In genomic region chr2:203037026-203037425, GRCh38 we compare ENCODE assay signal across 21 cellular contexts. TPM values are rescaled to one million over a fixed set of nuclear protein-coding genes. Genes with fewer than 3 reads are reported as not detected.
DNase-seq lines count a peak whose midpoint lies in the region; ATAC-seq, FAIRE-seq and TF ChIP-seq lines count a peak whose summit lies in the region.
"Had no signal": no experiment of that assay in that cellular context is flagged by ENCODE, and none has a peak within 500 bp of the region (broad histone marks: within the 10 kb centered on the region; RNA-seq: fewer than 3 reads in every experiment).

No MANE protein-coding gene starts in this region.

- no peaks in the 10 kb centered on the region for H3K27me3 ChIP-seq in ascending aorta
- no peaks in the 10 kb centered on the region for H3K27me3 ChIP-seq in foreskin keratinocyte
- no peaks in the 10 kb centered on the region for H3K27me3 ChIP-seq in small intestine (ENCODE audit: control insufficient read depth in 2 of 2, insufficient read depth in 2 of 2, low read length in 2 of 2)
- no peaks in the 10 kb centered on the region for H3K27me3 ChIP-seq in dorsolateral prefrontal cortex
- H3K27me3 ChIP-seq: MG63, Peyer's patch had no signal

- FAIRE-seq in A549 (lab: Jason Lieb, UNC) (no peak), small intestine (lab: Jason Lieb, UNC) (peak; percentile 19)
- FAIRE-seq: GM12878 had no signal

- no peaks in the 10 kb centered on the region for H3K27me3 Mint-ChIP-seq in HFFc6 (ENCODE audit: insufficient read depth)
- H3K27me3 Mint-ChIP-seq in T-helper 2 cell treated with Interferon-gamma antibody and Interleukin-4, amounts not matched to agents 5 μg/mL and 100 μg/mL, for 36 hours (ENCODE audit: low read depth): no peaks in the 10 kb centered on the region
- H3K27me3 Mint-ChIP-seq: CD4-positive, CD25-positive, alpha-beta regulatory T cell had no signal

- TF ChIP-seq CTCF in A549 (IDR thresholded peaks at IDR 0.05): no peak
- no peak for TF ChIP-seq CTCF in ascending aorta (IDR thresholded peaks at IDR 0.05)
- no peak for TF ChIP-seq CTCF in foreskin keratinocyte (conservative IDR thresholded peaks at IDR 0.05)
- no peak for TF ChIP-seq CTCF in HFFc6 (IDR thresholded peaks at IDR 0.05)
- TF ChIP-seq CTCF in dorsolateral prefrontal cortex (IDR thresholded peaks at IDR 0.05 in 54 of 56, conservative IDR thresholded peaks at IDR 0.05 in 2 of 56; ENCODE audit: low read depth in 1 of 56, partially characterized antibody in 56 of 56): no peak

- peaks cover 35% of the 10 kb centered on the region for H3K4me1 ChIP-seq in A549
- peaks cover 8 to 64% of the 10 kb centered on the region in 2 donors for H3K4me1 ChIP-seq in ascending aorta
- H3K4me1 ChIP-seq in foreskin keratinocyte: peaks cover 20% of the 10 kb centered on the region
- H3K4me1 ChIP-seq in small intestine (ENCODE audit: control insufficient read depth in 2 of 2, insufficient read depth in 1 of 2, low read depth in 1 of 2, low read length in 1 of 2): peaks cover 1 to 3% of the 10 kb centered on the region in 2 donors

- H3K4me3 ChIP-seq in A549: no peak overlapping the region
- peak overlapping the region; percentile 20 to 28 for H3K4me3 ChIP-seq in ascending aorta
- H3K4me3 ChIP-seq in small intestine (ENCODE audit: low read depth in 1 of 2, low read length in 2 of 2): no peak overlapping the region
- H3K4me3 ChIP-seq in dorsolateral prefrontal cortex: no peak overlapping the region
- H3K4me3 ChIP-seq: GM12878, GM23248, HAP-1, MG63, Peyer's patch had no signal

- no peaks in the 10 kb centered on the region for H3K9me3 Mint-ChIP-seq in HFFc6
- H3K9me3 Mint-ChIP-seq in T-helper 2 cell treated with Interferon-gamma antibody and Interleukin-4, amounts not matched to agents 5 μg/mL and 100 μg/mL, for 36 hours: peaks cover 2% of the 10 kb centered on the region

- TF ChIP-seq EP300 in A549 (IDR thresholded peaks at IDR 0.05): no peak

- intact Hi-C loops in ascending aorta (cut with DNase I) (loop anchor here (2.0 kb wide), 1 partner anchor 22 kb away; the partner anchor contains the start of gene NBEAL1), dorsolateral prefrontal cortex (cut with DNase I) (no loop called here)

- TF ChIP-seq POLR2A in A549 (IDR thresholded peaks at IDR 0.05; ENCODE audit: low read length): no peak

- 33% methylated on average over 2 of the region's 2 CpGs for WGBS in A549 (ENCODE audit: missing lambda C conversion rate)
- 49 to 66% (median 63%) methylated on average over 2 of the region's 2 CpGs for WGBS in small intestine, 3 donors

- peaks cover 25% of the 10 kb centered on the region for H3K4me1 Mint-ChIP-seq in HFFc6 (ENCODE audit: low read depth)
- H3K4me1 Mint-ChIP-seq in T-helper 2 cell treated with Interferon-gamma antibody and Interleukin-4, amounts not matched to agents 5 μg/mL and 100 μg/mL, for 36 hours (ENCODE audit: low read depth): peaks cover 11% of the 10 kb centered on the region

- no peak overlapping the region for H3K27ac Mint-ChIP-seq in HFFc6
- H3K27ac Mint-ChIP-seq in T-helper 2 cell treated with Interferon-gamma antibody and Interleukin-4, amounts not matched to agents 5 μg/mL and 100 μg/mL, for 36 hours: no peak overlapping the region
- H3K27ac Mint-ChIP-seq: CD4-positive, CD25-positive, alpha-beta regulatory T cell had no signal

- H3K4me3 Mint-ChIP-seq in HFFc6: no peak overlapping the region
- no peak overlapping the region for H3K4me3 Mint-ChIP-seq in T-helper 2 cell treated with Interferon-gamma antibody and Interleukin-4, amounts not matched to agents 5 μg/mL and 100 μg/mL, for 36 hours
- H3K4me3 Mint-ChIP-seq: CD4-positive, CD25-positive, alpha-beta regulatory T cell had no signal

- H3K36me3 ChIP-seq in ascending aorta (peaks cover 2 to 5% of the 10 kb centered on the region in 2 donors), small intestine (ENCODE audit: control insufficient read depth in 2 of 2, insufficient read depth in 2 of 2, low read length in 2 of 2) (peaks cover 0 to under 1% of the 10 kb centered on the region in 2 donors)
- H3K36me3 ChIP-seq: HAP-1 had no signal

- peaks cover 31% of the 10 kb centered on the region for H3K36me3 Mint-ChIP-seq in HFFc6 (ENCODE audit: low read depth)
- peaks cover 3% of the 10 kb centered on the region for H3K36me3 Mint-ChIP-seq in T-helper 2 cell treated with Interferon-gamma antibody and Interleukin-4, amounts not matched to agents 5 μg/mL and 100 μg/mL, for 36 hours (ENCODE audit: low read depth)

- CTCF ChIA-PET in A549 (lab: Yijun Ruan, JAX): interaction anchor here (0.9 kb wide), 1 partner anchor 166 kb away, joined by 4 read pairs; no protein-coding TSS in a partner anchor

- DNase-seq in A549 (ENCODE audit: low read depth in 1 of 2, low spot score in 1 of 2): no peak
- no peak for DNase-seq in ascending aorta (ENCODE audit: low spot score in 2 of 2)
- DNase-seq in foreskin keratinocyte: no peak
- DNase-seq in small intestine: no peak
- no peak for DNase-seq in HFFc6
- DNase-seq in T-helper 2 cell treated with Interferon-gamma antibody and Interleukin-4, amounts not matched to agents 5 μg/mL and 100 μg/mL, for 36 hours (ENCODE audit: low spot score): no peak
- DNase-seq in NCI-H2107 treated with DMSO at 0.1 percent for 48 hours (lab: John Stamatoyannopoulos, UW; ENCODE audit: unreplicated experiment): no peak
- no peak for DNase-seq in dorsolateral prefrontal cortex
- DNase-seq: CD4-positive, CD25-positive, alpha-beta regulatory T cell; DMS79; GM23248; Kasumi-1; MG63; NCI-H1417; NCI-H1694 treated with DMSO at 0.1 percent for 48 hours; NCI-H2081 treated with DMSO at 0.1 percent for 48 hours; NCI-H446; NCI-H526; Peyer's patch had no signal

- no peak for ATAC-seq in A549
- no peak for ATAC-seq in foreskin keratinocyte
- ATAC-seq: GM12878 had no signal

- POLR2A ChIA-PET in A549 (lab: Yijun Ruan, JAX): no interaction called here

- no peak for TF ChIP-seq RAD21 in A549 (conservative IDR thresholded peaks at IDR 0.05 in 1 of 2, IDR thresholded peaks at IDR 0.05 in 1 of 2)

- H3K9me3 ChIP-seq in A549 (no peaks in the 10 kb centered on the region), ascending aorta (no peaks in the 10 kb centered on the region), small intestine (ENCODE audit: control insufficient read depth, low read depth) (no peaks in the 10 kb centered on the region)
- H3K9me3 ChIP-seq: HAP-1, MG63, Peyer's patch had no signal

- H3K4me2 ChIP-seq in A549: peak overlapping the region; percentile 29; the same call in 2 of the 3 replicates

- no peak overlapping the region for H3K27ac ChIP-seq in A549
- H3K27ac ChIP-seq in ascending aorta: peak overlapping the region; percentile 87 to 92
- peak overlapping the region; percentile 9 for H3K27ac ChIP-seq in foreskin keratinocyte
- H3K27ac ChIP-seq in small intestine (ENCODE audit: low read depth in 1 of 2, low read length in 1 of 2): no peak overlapping the region
- peak overlapping the region in 4 of 59 donors; percentile 2 to 29 (median 13) for H3K27ac ChIP-seq in dorsolateral prefrontal cortex
- H3K27ac ChIP-seq: GM23248, Peyer's patch had no signal

TF ChIP-seq in A549, 52 proteins besides CTCF, POLR2A, EP300 and RAD21:
- TF ChIP-seq EHMT2 (IDR thresholded peaks at IDR 0.05; ENCODE audit: low read depth) (no peak), REST (IDR thresholded peaks at IDR 0.05) (no peak), ZFP36 (IDR thresholded peaks at IDR 0.05; ENCODE audit: borderline replicate concordance, partially characterized antibody) (no peak), MYC (IDR thresholded peaks at IDR 0.05; ENCODE audit: borderline replicate concordance, low read length) (no peak), TP53 (CRISPR knock-in tag; IDR thresholded peaks at IDR 0.05) (no peak), HOXB5 (CRISPR knock-in tag; IDR thresholded peaks at IDR 0.05) (no peak), EHF (CRISPR knock-in tag; IDR thresholded peaks at IDR 0.05) (no peak), HOXA7 (CRISPR knock-in tag; IDR thresholded peaks at IDR 0.05) (no peak), NR3C1 (IDR thresholded peaks at IDR 0.05) (no peak), RNF2 (IDR thresholded peaks at IDR 0.05; ENCODE audit: borderline replicate concordance, low read depth) (no peak), HEYL (CRISPR knock-in tag; IDR thresholded peaks at IDR 0.05) (no peak), JUN (IDR thresholded peaks at IDR 0.05) (no peak)
TF ChIP-seq in A549: peak in this region for 0.

RNA-seq across cellular contexts. Expression of gene NBEAL1, which starts 22.4 kb away (rescaled TPM):
- 11.4 and 11.9 TPM in 2 replicates for polyA plus RNA-seq in A549 (2011; rRNA removed)
- 2.4 and 2.6 TPM in 2 replicates for polyA plus RNA-seq in A549 (2012; cell fraction: cytosol; rRNA removed)
- 1.7 and 2.3 TPM in 2 replicates for polyA plus RNA-seq in A549 (2012; cell fraction: nucleus; rRNA removed)
- 3.8 to 5.4 TPM (median 4.2 TPM) in 3 replicates for polyA plus RNA-seq in A549 (2017; fragmentation: RNase III; extraction: RNeasy Plus Mini Kit Qiagen cat#74134 plus additional on column Dnase treatment)
- polyA minus RNA-seq in A549 (2011; rRNA and poly(A)+ RNA removed): 22.6 and 27.8 TPM in 2 replicates
- total RNA-seq in ascending aorta: 33.0 TPM
- 16.3 and 18.5 TPM in 2 replicates for total RNA-seq in foreskin keratinocyte
- 2.8 and 2.9 TPM in 2 replicates for polyA plus RNA-seq in foreskin keratinocyte
- 10 to 100 TPM in 2 of 3 donors, 1 to 10 TPM in 1; 6.5 to 12.7 (median 11.9) TPM for polyA plus RNA-seq in small intestine
- total RNA-seq in HFFc6 (2021; fragmentation: NEBNext Ultra II Directional; extraction: Animal tissue kit (Norgen Biotek cat#: 25700)): 10 to 100 TPM; 17.7 to 29.2 (median 23.8) TPM
- 10 to 100 TPM; 14.1 to 45.8 (median 27.0) TPM for total RNA-seq in dorsolateral prefrontal cortex

Comparison
In these comparisons a context has a peak if more than half of its experiments do, and no peak if none do; other contexts are left out.
1. H3K27ac ChIP-seq: peak in ascending aorta (2 of 2) and foreskin keratinocyte (single experiment); none in A549 (0 of 2) and small intestine (0 of 2).
2. H3K4me3 ChIP-seq: peak in ascending aorta (2 of 2); none in A549 (single experiment), small intestine (0 of 2) and dorsolateral prefrontal cortex (0 of 59).